1 cellular context compared by ENCODE assay signal in the genomic region with DNA sequence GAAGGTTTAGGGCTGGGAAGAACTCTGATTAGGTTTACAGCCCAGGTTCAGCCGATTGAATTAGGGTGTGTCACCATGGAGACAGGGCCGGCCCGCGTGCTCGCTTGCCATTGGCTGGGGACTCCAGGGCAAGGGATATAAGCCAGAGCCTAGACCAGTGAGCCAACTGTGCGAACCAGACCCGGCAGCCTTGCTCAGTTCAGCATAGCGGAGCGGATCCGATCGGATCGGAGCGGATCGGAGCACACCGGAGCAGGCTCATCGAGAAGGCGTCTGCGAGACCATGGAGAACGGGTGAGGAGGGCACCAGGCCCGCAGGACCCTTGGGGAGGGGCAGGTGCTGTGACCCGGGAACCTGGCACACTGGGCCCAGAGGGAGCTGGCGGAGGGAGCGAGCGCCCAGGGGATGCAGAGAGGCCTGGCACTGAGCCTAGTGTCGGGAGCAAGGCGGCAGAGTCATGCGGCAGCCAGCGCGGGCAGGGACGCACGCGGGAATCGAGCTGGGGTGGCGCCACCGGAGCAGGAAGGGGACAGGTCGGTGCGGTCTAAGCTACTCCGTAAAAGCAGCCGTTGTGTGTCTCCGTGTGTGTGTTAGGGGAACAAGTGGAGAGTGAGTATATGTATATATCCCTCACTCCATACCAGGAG.
TF ChIP-seq lines count a peak whose summit lies in the region.

A gene (plus strand): TSS at position 165 of the 648 bp plus-strand sequence. CDS start 119 bp downstream, at position 284.

TF ChIP-seq in K562, 482 proteins besides CTCF, POLR2A, EP300 and RAD21 (continued from another document and continues in another):
- TF ChIP-seq JUN (IDR thresholded peaks at IDR 0.05; ENCODE audit: borderline replicate concordance, low read depth, low read length) (no peak), JUN (CRISPR knock-in tag; IDR thresholded peaks at IDR 0.05; ENCODE audit: borderline replicate concordance) (no peak), ETV5 (CRISPR knock-in tag; IDR thresholded peaks at IDR 0.05; ENCODE audit: low read depth) (no peak; the same call in 1 of the 2 replicates), SAFB2 (IDR thresholded peaks at IDR 0.05; ENCODE audit: borderline replicate concordance, low read depth, low read length, severe bottlenecking) (no peak), JUND (IDR thresholded peaks at IDR 0.05; ENCODE audit: borderline replicate concordance, low read depth, low read length) (no peak), JUND (tag; IDR thresholded peaks at IDR 0.05; ENCODE audit: borderline replicate concordance, low read depth, low read length) (no peak), CSDE1 (IDR thresholded peaks at IDR 0.05) (peak in 1 of 2 experiments; percentile 80; a peak in 2 of 4 replicates), EGR1 (conservative IDR thresholded peaks at IDR 0.05) (no peak), POLR3A (IDR thresholded peaks at IDR 0.05; ENCODE audit: borderline replicate concordance, extremely low read depth, insufficient read depth, insufficient read length) (no peak), SMAD3 (CRISPR knock-in tag; conservative IDR thresholded peaks at IDR 0.05) (no peak), L3MBTL2 (IDR thresholded peaks at IDR 0.05) (peak; percentile 37; the same call in 1 of the 2 replicates), RB1 (IDR thresholded peaks at IDR 0.05; ENCODE audit: low read depth) (no peak), FOXM1 (IDR thresholded peaks at IDR 0.05; ENCODE audit: low read depth) (no peak), FOXM1 (CRISPR knock-in tag; IDR thresholded peaks at IDR 0.05; ENCODE audit: low read depth) (0 out of 2 replicates have a peak, but pooled peaks have one; percentile 70), CHCHD3 (CRISPR knock-in tag; IDR thresholded peaks at IDR 0.05) (no peak), U2AF2 (optimal IDR thresholded peaks at IDR 0.05; ENCODE audit: low read depth, low read length) (no peak), TRIM28 (IDR thresholded peaks at IDR 0.05) (no peak), GABPB1 (CRISPR knock-in tag; IDR thresholded peaks at IDR 0.05) (peak; percentile 66), RNF2 (IDR thresholded peaks at IDR 0.05) (peak; percentile 42; the same call in 1 of the 2 replicates), HDAC3 (IDR thresholded peaks at IDR 0.05; ENCODE audit: borderline replicate concordance, partially characterized antibody) (no peak), MYNN (IDR thresholded peaks at IDR 0.05) (0 out of 2 replicates have a peak, but pooled peaks have one; percentile 18), MYNN (CRISPR knock-in tag; IDR thresholded peaks at IDR 0.05) (no peak), GTF2A2 (tag; IDR thresholded peaks at IDR 0.05) (0 out of 2 replicates have a peak, but pooled peaks have one; percentile 50), RBM34 (IDR thresholded peaks at IDR 0.05; ENCODE audit: borderline replicate concordance, insufficient read depth, low read length) (no peak), ZBTB17 (CRISPR knock-in tag; IDR thresholded peaks at IDR 0.05) (0 out of 2 replicates have a peak, but pooled peaks have one; percentile 29), HIVEP1 (CRISPR knock-in tag; IDR thresholded peaks at IDR 0.05) (no peak), CBFA2T2 (conservative IDR thresholded peaks at IDR 0.05) (no peak), RBM14 (IDR thresholded peaks at IDR 0.05; ENCODE audit: borderline replicate concordance, insufficient read depth, low read depth, low read length) (no peak), MEF2A (IDR thresholded peaks at IDR 0.05; ENCODE audit: control insufficient read depth, low read depth, low read length) (no peak), ZNF507 (tag; conservative IDR thresholded peaks at IDR 0.05) (no peak), ARID1B (IDR thresholded peaks at IDR 0.05) (peak; percentile 29; the same call in 1 of the 2 replicates), EWSR1 (IDR thresholded peaks at IDR 0.05; ENCODE audit: borderline replicate concordance, low read depth, partially characterized antibody) (no peak), HOXB6 (CRISPR knock-in tag; IDR thresholded peaks at IDR 0.05; ENCODE audit: borderline replicate concordance) (no peak), HMGN3 (IDR thresholded peaks at IDR 0.05; ENCODE audit: borderline replicate concordance, extremely low read depth, insufficient read length, low read depth, low read length) (peak; percentile 22), ZNF239 (CRISPR knock-in tag; IDR thresholded peaks at IDR 0.05) (no peak), NCOA2 (IDR thresholded peaks at IDR 0.05; ENCODE audit: partially characterized antibody in 2 of 2) (no peak), KAT2B (IDR thresholded peaks at IDR 0.05; ENCODE audit: low read depth, low read length) (no peak), SMARCE1 (IDR thresholded peaks at IDR 0.05) (no peak), ZEB2 (IDR thresholded peaks at IDR 0.05) (0 out of 2 replicates have a peak, but pooled peaks have one; percentile 50), KDM4B (IDR thresholded peaks at IDR 0.05; ENCODE audit: borderline replicate concordance in 2 of 2, low read depth in 1 of 2) (no peak), FOXA3 (CRISPR knock-in tag; conservative IDR thresholded peaks at IDR 0.05 in 1 of 2, IDR thresholded peaks at IDR 0.05 in 1 of 2) (0 out of 4 replicates have a peak, but pooled peaks of 1 of the 2 experiments have one; percentile 7), STAT5B (CRISPR knock-in tag; IDR thresholded peaks at IDR 0.05) (no peak), POLR2B (IDR thresholded peaks at IDR 0.05; ENCODE audit: low read depth, partially characterized antibody) (peak; percentile 96), PTTG1 (tag; IDR thresholded peaks at IDR 0.05; ENCODE audit: low read depth) (no peak), MTF1 (CRISPR knock-in tag; IDR thresholded peaks at IDR 0.05; ENCODE audit: borderline replicate concordance) (no peak), KDM2B (CRISPR knock-in tag; IDR thresholded peaks at IDR 0.05) (no peak), ZNF232 (CRISPR knock-in tag; IDR thresholded peaks at IDR 0.05) (0 out of 2 replicates have a peak, but pooled peaks have one; percentile 71), CHD2 (IDR thresholded peaks at IDR 0.05; ENCODE audit: low read depth, low read length) (no peak)
- TF ChIP-seq, protein P1, sequence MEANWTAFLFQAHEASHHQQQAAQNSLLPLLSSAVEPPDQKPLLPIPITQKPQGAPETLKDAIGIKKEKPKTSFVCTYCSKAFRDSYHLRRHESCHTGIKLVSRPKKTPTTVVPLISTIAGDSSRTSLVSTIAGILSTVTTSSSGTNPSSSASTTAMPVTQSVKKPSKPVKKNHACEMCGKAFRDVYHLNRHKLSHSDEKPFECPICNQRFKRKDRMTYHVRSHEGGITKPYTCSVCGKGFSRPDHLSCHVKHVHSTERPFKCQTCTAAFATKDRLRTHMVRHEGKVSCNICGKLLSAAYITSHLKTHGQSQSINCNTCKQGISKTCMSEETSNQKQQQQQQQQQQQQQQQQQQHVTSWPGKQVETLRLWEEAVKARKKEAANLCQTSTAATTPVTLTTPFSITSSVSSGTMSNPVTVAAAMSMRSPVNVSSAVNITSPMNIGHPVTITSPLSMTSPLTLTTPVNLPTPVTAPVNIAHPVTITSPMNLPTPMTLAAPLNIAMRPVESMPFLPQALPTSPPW (CRISPR knock-in tag; IDR thresholded peaks at IDR 0.05): no peak
- TF ChIP-seq, protein P2, sequence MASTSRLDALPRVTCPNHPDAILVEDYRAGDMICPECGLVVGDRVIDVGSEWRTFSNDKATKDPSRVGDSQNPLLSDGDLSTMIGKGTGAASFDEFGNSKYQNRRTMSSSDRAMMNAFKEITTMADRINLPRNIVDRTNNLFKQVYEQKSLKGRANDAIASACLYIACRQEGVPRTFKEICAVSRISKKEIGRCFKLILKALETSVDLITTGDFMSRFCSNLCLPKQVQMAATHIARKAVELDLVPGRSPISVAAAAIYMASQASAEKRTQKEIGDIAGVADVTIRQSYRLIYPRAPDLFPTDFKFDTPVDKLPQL (IDR thresholded peaks at IDR 0.05; ENCODE audit: extremely low read depth, insufficient read length): peak; percentile 88
- TF ChIP-seq, protein P3, sequence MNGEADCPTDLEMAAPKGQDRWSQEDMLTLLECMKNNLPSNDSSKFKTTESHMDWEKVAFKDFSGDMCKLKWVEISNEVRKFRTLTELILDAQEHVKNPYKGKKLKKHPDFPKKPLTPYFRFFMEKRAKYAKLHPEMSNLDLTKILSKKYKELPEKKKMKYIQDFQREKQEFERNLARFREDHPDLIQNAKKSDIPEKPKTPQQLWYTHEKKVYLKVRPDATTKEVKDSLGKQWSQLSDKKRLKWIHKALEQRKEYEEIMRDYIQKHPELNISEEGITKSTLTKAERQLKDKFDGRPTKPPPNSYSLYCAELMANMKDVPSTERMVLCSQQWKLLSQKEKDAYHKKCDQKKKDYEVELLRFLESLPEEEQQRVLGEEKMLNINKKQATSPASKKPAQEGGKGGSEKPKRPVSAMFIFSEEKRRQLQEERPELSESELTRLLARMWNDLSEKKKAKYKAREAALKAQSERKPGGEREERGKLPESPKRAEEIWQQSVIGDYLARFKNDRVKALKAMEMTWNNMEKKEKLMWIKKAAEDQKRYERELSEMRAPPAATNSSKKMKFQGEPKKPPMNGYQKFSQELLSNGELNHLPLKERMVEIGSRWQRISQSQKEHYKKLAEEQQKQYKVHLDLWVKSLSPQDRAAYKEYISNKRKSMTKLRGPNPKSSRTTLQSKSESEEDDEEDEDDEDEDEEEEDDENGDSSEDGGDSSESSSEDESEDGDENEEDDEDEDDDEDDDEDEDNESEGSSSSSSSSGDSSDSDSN (IDR thresholded peaks at IDR 0.05; ENCODE audit: borderline replicate concordance in 1 of 2, low read depth in 2 of 2, low read length in 2 of 2): no peak; a peak in 1 of 4 replicates
- TF ChIP-seq, protein P4, sequence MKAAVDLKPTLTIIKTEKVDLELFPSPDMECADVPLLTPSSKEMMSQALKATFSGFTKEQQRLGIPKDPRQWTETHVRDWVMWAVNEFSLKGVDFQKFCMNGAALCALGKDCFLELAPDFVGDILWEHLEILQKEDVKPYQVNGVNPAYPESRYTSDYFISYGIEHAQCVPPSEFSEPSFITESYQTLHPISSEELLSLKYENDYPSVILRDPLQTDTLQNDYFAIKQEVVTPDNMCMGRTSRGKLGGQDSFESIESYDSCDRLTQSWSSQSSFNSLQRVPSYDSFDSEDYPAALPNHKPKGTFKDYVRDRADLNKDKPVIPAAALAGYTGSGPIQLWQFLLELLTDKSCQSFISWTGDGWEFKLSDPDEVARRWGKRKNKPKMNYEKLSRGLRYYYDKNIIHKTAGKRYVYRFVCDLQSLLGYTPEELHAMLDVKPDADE (conservative IDR thresholded peaks at IDR 0.05; ENCODE audit: control insufficient read depth, low read depth, low read length): peak; percentile 54; the same call in 1 of the 2 replicates
- TF ChIP-seq, protein P5, sequence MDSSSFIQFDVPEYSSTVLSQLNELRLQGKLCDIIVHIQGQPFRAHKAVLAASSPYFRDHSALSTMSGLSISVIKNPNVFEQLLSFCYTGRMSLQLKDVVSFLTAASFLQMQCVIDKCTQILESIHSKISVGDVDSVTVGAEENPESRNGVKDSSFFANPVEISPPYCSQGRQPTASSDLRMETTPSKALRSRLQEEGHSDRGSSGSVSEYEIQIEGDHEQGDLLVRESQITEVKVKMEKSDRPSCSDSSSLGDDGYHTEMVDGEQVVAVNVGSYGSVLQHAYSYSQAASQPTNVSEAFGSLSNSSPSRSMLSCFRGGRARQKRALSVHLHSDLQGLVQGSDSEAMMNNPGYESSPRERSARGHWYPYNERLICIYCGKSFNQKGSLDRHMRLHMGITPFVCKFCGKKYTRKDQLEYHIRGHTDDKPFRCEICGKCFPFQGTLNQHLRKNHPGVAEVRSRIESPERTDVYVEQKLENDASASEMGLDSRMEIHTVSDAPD (CRISPR knock-in tag; IDR thresholded peaks at IDR 0.05): no peak
- TF ChIP-seq, protein P6, sequence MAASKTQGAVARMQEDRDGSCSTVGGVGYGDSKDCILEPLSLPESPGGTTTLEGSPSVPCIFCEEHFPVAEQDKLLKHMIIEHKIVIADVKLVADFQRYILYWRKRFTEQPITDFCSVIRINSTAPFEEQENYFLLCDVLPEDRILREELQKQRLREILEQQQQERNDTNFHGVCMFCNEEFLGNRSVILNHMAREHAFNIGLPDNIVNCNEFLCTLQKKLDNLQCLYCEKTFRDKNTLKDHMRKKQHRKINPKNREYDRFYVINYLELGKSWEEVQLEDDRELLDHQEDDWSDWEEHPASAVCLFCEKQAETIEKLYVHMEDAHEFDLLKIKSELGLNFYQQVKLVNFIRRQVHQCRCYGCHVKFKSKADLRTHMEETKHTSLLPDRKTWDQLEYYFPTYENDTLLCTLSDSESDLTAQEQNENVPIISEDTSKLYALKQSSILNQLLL (CRISPR knock-in tag; IDR thresholded peaks at IDR 0.05; ENCODE audit: borderline replicate concordance): no peak
- TF ChIP-seq, protein P7, sequence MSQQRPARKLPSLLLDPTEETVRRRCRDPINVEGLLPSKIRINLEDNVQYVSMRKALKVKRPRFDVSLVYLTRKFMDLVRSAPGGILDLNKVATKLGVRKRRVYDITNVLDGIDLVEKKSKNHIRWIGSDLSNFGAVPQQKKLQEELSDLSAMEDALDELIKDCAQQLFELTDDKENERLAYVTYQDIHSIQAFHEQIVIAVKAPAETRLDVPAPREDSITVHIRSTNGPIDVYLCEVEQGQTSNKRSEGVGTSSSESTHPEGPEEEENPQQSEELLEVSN (IDR thresholded peaks at IDR 0.05; ENCODE audit: borderline replicate concordance in 1 of 2, extremely low read depth in 1 of 2, insufficient read depth in 1 of 2, insufficient read length in 1 of 2, low read depth in 1 of 2, low read length in 1 of 2, poor library complexity in 1 of 2, severe bottlenecking in 1 of 2): peak; percentile 77 to 79
- TF ChIP-seq, protein P8, sequence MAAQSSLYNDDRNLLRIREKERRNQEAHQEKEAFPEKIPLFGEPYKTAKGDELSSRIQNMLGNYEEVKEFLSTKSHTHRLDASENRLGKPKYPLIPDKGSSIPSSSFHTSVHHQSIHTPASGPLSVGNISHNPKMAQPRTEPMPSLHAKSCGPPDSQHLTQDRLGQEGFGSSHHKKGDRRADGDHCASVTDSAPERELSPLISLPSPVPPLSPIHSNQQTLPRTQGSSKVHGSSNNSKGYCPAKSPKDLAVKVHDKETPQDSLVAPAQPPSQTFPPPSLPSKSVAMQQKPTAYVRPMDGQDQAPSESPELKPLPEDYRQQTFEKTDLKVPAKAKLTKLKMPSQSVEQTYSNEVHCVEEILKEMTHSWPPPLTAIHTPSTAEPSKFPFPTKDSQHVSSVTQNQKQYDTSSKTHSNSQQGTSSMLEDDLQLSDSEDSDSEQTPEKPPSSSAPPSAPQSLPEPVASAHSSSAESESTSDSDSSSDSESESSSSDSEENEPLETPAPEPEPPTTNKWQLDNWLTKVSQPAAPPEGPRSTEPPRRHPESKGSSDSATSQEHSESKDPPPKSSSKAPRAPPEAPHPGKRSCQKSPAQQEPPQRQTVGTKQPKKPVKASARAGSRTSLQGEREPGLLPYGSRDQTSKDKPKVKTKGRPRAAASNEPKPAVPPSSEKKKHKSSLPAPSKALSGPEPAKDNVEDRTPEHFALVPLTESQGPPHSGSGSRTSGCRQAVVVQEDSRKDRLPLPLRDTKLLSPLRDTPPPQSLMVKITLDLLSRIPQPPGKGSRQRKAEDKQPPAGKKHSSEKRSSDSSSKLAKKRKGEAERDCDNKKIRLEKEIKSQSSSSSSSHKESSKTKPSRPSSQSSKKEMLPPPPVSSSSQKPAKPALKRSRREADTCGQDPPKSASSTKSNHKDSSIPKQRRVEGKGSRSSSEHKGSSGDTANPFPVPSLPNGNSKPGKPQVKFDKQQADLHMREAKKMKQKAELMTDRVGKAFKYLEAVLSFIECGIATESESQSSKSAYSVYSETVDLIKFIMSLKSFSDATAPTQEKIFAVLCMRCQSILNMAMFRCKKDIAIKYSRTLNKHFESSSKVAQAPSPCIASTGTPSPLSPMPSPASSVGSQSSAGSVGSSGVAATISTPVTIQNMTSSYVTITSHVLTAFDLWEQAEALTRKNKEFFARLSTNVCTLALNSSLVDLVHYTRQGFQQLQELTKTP (IDR thresholded peaks at IDR 0.05; ENCODE audit: low read depth in 1 of 2, partially characterized antibody in 2 of 2): no peak
